3 cellular contexts compared by ENCODE assay signal in the genomic region with DNA sequence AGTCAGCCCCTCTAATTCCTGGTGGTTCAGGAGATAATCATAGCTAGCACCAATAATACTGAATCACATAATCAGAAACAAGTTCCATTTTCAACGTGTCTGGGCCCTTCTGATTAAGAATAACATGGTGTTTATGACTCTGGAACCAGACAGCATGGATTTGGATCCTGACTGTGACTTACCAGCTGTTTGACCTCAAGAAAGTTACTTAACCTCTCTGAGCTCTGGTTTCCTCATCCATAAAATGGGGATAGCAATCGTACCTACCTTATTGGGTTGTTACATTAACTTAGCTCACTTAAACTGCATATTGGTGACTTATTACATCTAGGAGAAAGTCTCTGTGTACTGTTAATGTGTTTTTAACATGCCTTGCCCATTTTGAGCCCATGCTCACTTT.
TF ChIP-seq lines count a peak whose summit lies in the region.

No MANE protein-coding gene starts in this region.

TF ChIP-seq in A549, 52 proteins besides CTCF, POLR2A, EP300 and RAD21:
- peak; percentile 16 for TF ChIP-seq ZFP36 (IDR thresholded peaks at IDR 0.05; ENCODE audit: borderline replicate concordance, partially characterized antibody)
- no peak for TF ChIP-seq FOXS1 (CRISPR knock-in tag; IDR thresholded peaks at IDR 0.05)

TF ChIP-seq in HEK293, 187 proteins besides CTCF, POLR2A, EP300 and RAD21:
- peak; percentile 84 for TF ChIP-seq ZNF768 (tag by site-specific recombination; IDR thresholded peaks at IDR 0.05)
- peak; percentile 32; the same call in 1 of the 2 replicates for TF ChIP-seq ZNF580 (tag by site-specific recombination; IDR thresholded peaks at IDR 0.05)
- no peak for TF ChIP-seq KLF9 (tag by site-specific recombination; IDR thresholded peaks at IDR 0.05; ENCODE audit: low read depth)

TF ChIP-seq in H1, 55 proteins besides CTCF, POLR2A, EP300 and RAD21:
- TF ChIP-seq SRF (IDR thresholded peaks at IDR 0.05; ENCODE audit: low read depth, low read length) (no peak), BRCA1 (IDR thresholded peaks at IDR 0.05; ENCODE audit: low read depth, low read length) (no peak), CTBP2 (IDR thresholded peaks at IDR 0.05; ENCODE audit: borderline replicate concordance, insufficient read depth, insufficient read length, low read length) (no peak), KDM1A (IDR thresholded peaks at IDR 0.05; ENCODE audit: borderline replicate concordance, low read length) (0 out of 2 replicates have a peak, but pooled peaks have one; percentile 64), HDAC2 (IDR thresholded peaks at IDR 0.05; ENCODE audit: borderline replicate concordance in 1 of 2, low read depth in 2 of 2, low read length in 2 of 2) (0 out of 4 replicates have a peak, but pooled peaks of 1 of the 2 experiments have one; percentile 41)
